In the genomic region with DNA sequence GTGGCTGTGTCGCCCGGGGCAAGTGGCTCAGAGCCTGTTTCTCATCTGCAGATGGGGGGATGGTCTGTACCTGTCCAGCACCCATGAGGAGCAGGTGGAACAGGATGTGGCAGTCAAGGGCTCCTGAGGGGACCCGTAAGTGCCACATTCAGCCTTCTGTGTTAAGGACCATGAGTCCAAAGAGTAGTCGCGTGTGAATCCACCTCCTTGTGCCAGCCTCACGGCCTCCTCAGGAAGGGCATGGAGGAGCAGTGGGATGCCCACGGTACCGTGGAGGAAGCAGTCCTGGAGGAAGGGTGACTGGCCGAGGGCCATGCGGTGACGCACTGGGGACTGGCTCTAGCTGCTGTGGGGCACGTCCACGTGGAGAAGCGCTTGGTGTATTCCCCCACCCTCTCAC, we compare ENCODE assay signal across 33 cellular contexts.
DNase-seq lines count a peak whose midpoint lies in the region; ATAC-seq, FAIRE-seq and TF ChIP-seq lines count a peak whose summit lies in the region.
"Had no signal": no experiment of that assay in that cellular context is flagged by ENCODE, and none has a peak within 500 bp of the region (broad histone marks: within the 10 kb centered on the region; RNA-seq: fewer than 3 reads in every experiment).

No MANE protein-coding gene starts in this region.

- H3K4me2 ChIP-seq in A549: peak overlapping the region; percentile 79
- H3K4me2 ChIP-seq: hepatocyte had no signal

- H3K9me3 ChIP-seq in A549: no peaks in the 10 kb centered on the region
- H3K9me3 ChIP-seq in lower lobe of right lung: no peaks in the 10 kb centered on the region
- H3K9me3 ChIP-seq in kidney (ENCODE audit: control insufficient read depth in 1 of 2, low read length in 2 of 2): no peaks in the 10 kb centered on the region
- H3K9me3 ChIP-seq: BE2C had no signal

- CTCF ChIA-PET in A549 (lab: Yijun Ruan, JAX): interaction anchor here (1.0 to 3.4 kb wide), 3 partner anchors 22 to 263 kb away, joined by 4 to 19 read pairs (median 6); no protein-coding TSS in a partner anchor

- WGBS in A549 (ENCODE audit: missing lambda C conversion rate): 86% methylated on average over 13 of the region's 14 CpGs

- TF ChIP-seq RAD21 in A549 (conservative IDR thresholded peaks at IDR 0.05 in 1 of 2, IDR thresholded peaks at IDR 0.05 in 1 of 2): no peak

- TF ChIP-seq CTCF in A549 (IDR thresholded peaks at IDR 0.05) (no peak), lower lobe of right lung (IDR thresholded peaks at IDR 0.05) (no peak), kidney (IDR thresholded peaks at IDR 0.05; ENCODE audit: borderline replicate concordance, extremely low read depth, insufficient read depth) (no peak)

- H3K27ac ChIP-seq in A549: peak overlapping the region; percentile 89
- peak overlapping the region; percentile 61 for H3K27ac ChIP-seq in lower lobe of right lung
- peak overlapping the region in 1 of 2 donors; percentile 32 for H3K27ac ChIP-seq in kidney (ENCODE audit: low read depth in 2 of 2, low read length in 2 of 2)
- H3K27ac ChIP-seq: VCaP had no signal

- FAIRE-seq in A549 (lab: Jason Lieb, UNC) (no peak), kidney (lab: Jason Lieb, UNC) (no peak)
- FAIRE-seq: endometrium, frontal cortex, GM12878, K562, small intestine had no signal

- H3K9ac ChIP-seq in kidney (ENCODE audit: low read length in 2 of 2): no peak overlapping the region

- POLR2A ChIA-PET in A549 (lab: Yijun Ruan, JAX): no interaction called here

- no peak for TF ChIP-seq EP300 in A549 (IDR thresholded peaks at IDR 0.05)

- intact Hi-C loops in lower lobe of right lung (cut with DNase I): no loop called here
- intact Hi-C loops in kidney (cut with DNase I): no loop called here
- intact Hi-C loops in posterior cingulate gyrus (cut with DNase I): no loop called here

- H3K27me3 ChIP-seq in lower lobe of right lung (ENCODE audit: low read depth): no peaks in the 10 kb centered on the region
- H3K27me3 ChIP-seq: BE2C, hepatocyte had no signal

- H3K4me1 ChIP-seq in A549: peaks cover 92% of the 10 kb centered on the region
- H3K4me1 ChIP-seq in lower lobe of right lung: peaks cover 98% of the 10 kb centered on the region
- H3K4me1 ChIP-seq in kidney (ENCODE audit: control insufficient read depth in 1 of 2, insufficient read depth in 1 of 2, low read depth in 1 of 2, low read length in 2 of 2): peaks cover 15 to 32% of the 10 kb centered on the region in 2 donors

- no peak for TF ChIP-seq POLR2A in A549 (IDR thresholded peaks at IDR 0.05; ENCODE audit: low read length)

- no peak for ATAC-seq in A549
- peak; percentile 70 to 89 for ATAC-seq in lower lobe of right lung
- no peak for ATAC-seq in GM19452 (IDR thresholded peaks at IDR 0.05; ENCODE audit: unreplicated experiment)
- ATAC-seq: activated T-cell treated with anti-CD3 and anti-CD28 coated beads, Interleukin-2, amount 50 U/mL, for 72 hours; GM12878; K562; left cardiac atrium; natural killer cell had no signal

- H3K36me3 ChIP-seq in lower lobe of right lung (no peaks in the 10 kb centered on the region), kidney (ENCODE audit: control insufficient read depth in 1 of 2, insufficient read depth in 2 of 2, low read length in 2 of 2) (no peaks in the 10 kb centered on the region)
- H3K36me3 ChIP-seq: BE2C had no signal

- no peak for DNase-seq in A549 (ENCODE audit: low read depth in 1 of 2, low spot score in 1 of 2)
- peak; percentile 59 for DNase-seq in COLO668 (lab: John Stamatoyannopoulos, UW; ENCODE audit: unreplicated experiment)
- peak; percentile 86 for DNase-seq in NCI-H510A treated with DMSO at 0.1 percent for 48 hours (lab: John Stamatoyannopoulos, UW)
- DNase-seq in lower lobe of right lung: peak; percentile 90
- no peak for DNase-seq in NK-92 treated with Interleukin-12 subunit alpha and Interleukin-12 subunit beta, amount 100 ng/mL, for 24 hours (lab: John Stamatoyannopoulos, UW)
- no peak for DNase-seq in kidney
- no peak for DNase-seq in posterior cingulate gyrus
- DNase-seq: activated CD4-positive, alpha-beta T cell treated with anti-CD3 and anti-CD28 coated beads, Interleukin-2, amount 50 U/mL, for 1 hour; activated naive CD4-positive, alpha-beta T cell; activated T-cell treated with anti-CD3 and anti-CD28 coated beads, Interleukin-2, amount 50 U/mL, for 72 hours; BE2C; Calu3; dermis blood vessel endothelial cell; EL; H9; left cardiac atrium; midbrain; natural killer cell; NCI-H1105 treated with DMSO at 0.1 percent for 48 hours; NCI-H2081 treated with DMSO at 0.1 percent for 48 hours; NCI-H446 treated with DMSO at 0.1 percent for 48 hours; OCI-M1; retina; Right ventricle myocardium superior; small intestine; stimulated activated CD4-positive, alpha-beta T cell treated with anti-CD3 and anti-CD28 coated beads, Interleukin-2, amount 100 ng/mL, for 24 hours had no signal

- H3K4me3 ChIP-seq in A549: no peak overlapping the region
- H3K4me3 ChIP-seq in lower lobe of right lung: no peak overlapping the region
- no peak overlapping the region for H3K4me3 ChIP-seq in kidney (ENCODE audit: low read length in 2 of 2)
- H3K4me3 ChIP-seq: GM12878, hepatocyte, K562 had no signal

TF ChIP-seq in A549, 52 proteins besides CTCF, POLR2A, EP300 and RAD21:
- TF ChIP-seq NPAS2 (CRISPR knock-in tag; IDR thresholded peaks at IDR 0.05; ENCODE audit: borderline replicate concordance) (no peak), ZNF302 (CRISPR knock-in tag; IDR thresholded peaks at IDR 0.05) (no peak), JUN (IDR thresholded peaks at IDR 0.05) (no peak), ZFP36 (IDR thresholded peaks at IDR 0.05; ENCODE audit: borderline replicate concordance, partially characterized antibody) (no peak), USF2 (IDR thresholded peaks at IDR 0.05) (no peak), PBX3 (IDR thresholded peaks at IDR 0.05) (no peak), CHD2 (IDR thresholded peaks at IDR 0.05; ENCODE audit: low read length, partially characterized antibody) (no peak), RNF2 (IDR thresholded peaks at IDR 0.05; ENCODE audit: borderline replicate concordance, low read depth) (no peak), ATOH8 (CRISPR knock-in tag; IDR thresholded peaks at IDR 0.05; ENCODE audit: low read depth) (no peak), POLR2AphosphoS2 (conservative IDR thresholded peaks at IDR 0.05; ENCODE audit: low read length) (no peak), SMC3 (IDR thresholded peaks at IDR 0.05) (no peak), ZC3H11A (IDR thresholded peaks at IDR 0.05) (no peak)
- TF ChIP-seq, protein P1, sequence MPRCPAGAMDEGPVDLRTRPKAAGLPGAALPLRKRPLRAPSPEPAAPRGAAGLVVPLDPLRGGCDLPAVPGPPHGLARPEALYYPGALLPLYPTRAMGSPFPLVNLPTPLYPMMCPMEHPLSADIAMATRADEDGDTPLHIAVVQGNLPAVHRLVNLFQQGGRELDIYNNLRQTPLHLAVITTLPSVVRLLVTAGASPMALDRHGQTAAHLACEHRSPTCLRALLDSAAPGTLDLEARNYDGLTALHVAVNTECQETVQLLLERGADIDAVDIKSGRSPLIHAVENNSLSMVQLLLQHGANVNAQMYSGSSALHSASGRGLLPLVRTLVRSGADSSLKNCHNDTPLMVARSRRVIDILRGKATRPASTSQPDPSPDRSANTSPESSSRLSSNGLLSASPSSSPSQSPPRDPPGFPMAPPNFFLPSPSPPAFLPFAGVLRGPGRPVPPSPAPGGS (IDR thresholded peaks at IDR 0.05): no peak

Comparison
In these comparisons a context has a peak if more than half of its experiments do, and no peak if none do; other contexts are left out.
1. ATAC-seq: peak in lower lobe of right lung (2 of 2); none in A549 (0 of 2) and GM19452 (single experiment).
2. DNase-seq: peak in COLO668 (single experiment), NCI-H510A treated with DMSO at 0.1 percent for 48 hours (single experiment) and lower lobe of right lung (single experiment); none in A549 (0 of 2), NK-92 treated with Interleukin-12 subunit alpha and Interleukin-12 subunit beta, amount 100 ng/mL, for 24 hours (single experiment), kidney (single experiment) and posterior cingulate gyrus (0 of 10).